ENCODE assay signal across 13 cellular contexts in the genomic region with DNA sequence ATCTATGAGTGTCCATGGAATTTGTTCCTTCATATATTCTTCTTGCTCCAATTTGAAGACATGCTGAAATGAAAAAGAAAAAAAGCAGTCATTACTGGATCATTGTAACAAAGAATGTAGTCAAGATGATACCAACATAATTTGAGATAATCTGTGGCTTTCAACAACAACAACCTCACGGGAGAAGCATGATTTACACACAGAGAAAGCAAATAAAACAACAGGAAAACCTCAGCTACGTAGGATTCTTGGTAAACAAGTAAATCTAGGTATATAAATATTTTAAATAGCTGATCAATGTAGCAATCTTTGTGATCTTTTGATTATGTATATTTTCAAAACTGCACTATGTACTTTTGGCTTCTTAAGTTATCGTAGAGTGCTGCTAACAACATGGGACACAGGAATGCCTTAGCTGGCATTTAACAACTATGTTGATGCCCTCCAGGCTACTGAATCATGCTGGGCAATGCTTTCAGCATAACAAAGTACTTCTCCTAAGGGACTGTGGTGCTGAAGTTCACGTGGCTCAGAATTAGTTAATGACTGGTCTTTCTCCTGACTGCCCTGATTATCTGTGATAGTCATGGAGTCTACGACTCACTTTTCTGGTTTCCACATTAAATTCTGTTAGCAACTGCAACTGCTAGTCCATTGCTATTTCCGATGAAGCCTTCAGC.
DNase-seq lines count a peak whose midpoint lies in the region; ATAC-seq and TF ChIP-seq lines count a peak whose summit lies in the region.
"Had no signal": no experiment of that assay in that cellular context is flagged by ENCODE, and none has a peak within 500 bp of the region (broad histone marks: within the 10 kb centered on the region; RNA-seq: fewer than 3 reads in every experiment).

No MANE protein-coding gene starts in this region.

- intact Hi-C loops in transverse colon (cut with DNase I; ENCODE audit: low total_unique reads): no loop called here

- no peak overlapping the region for H2BK120ac ChIP-seq in mesenchymal stem cell (ENCODE audit: low read depth, low read length)

- no peak for TF ChIP-seq EP300 in transverse colon (IDR thresholded peaks at IDR 0.05; ENCODE audit: low read depth)

- in situ Hi-C loops in transverse colon (cut with MboI; ENCODE audit: low pct_ligation_motif_present in 1 of 4, low pct_unique_long_range_greater_than_20kb in 1 of 4, low sequenced_read_pairs in 3 of 4): no loop called here

- DNase-seq in Daoy (ENCODE audit: low read depth): peak; percentile 57
- peak; percentile 74 for DNase-seq in LHCN-M2 (ENCODE audit: low read depth)
- peak; percentile 67 for DNase-seq in epidermal melanocyte (ENCODE audit: insufficient read length, low spot score)
- DNase-seq in mesenchymal stem cell: peak; percentile 35
- no peak for DNase-seq in left lobe of liver (ENCODE audit: low spot score)
- no peak for DNase-seq in transverse colon
- DNase-seq in GM19238 (ENCODE audit: insufficient read length, low spot score): no peak
- DNase-seq in ecto neural progenitor cell (ENCODE audit: low spot score): no peak
- DNase-seq: activated CD4-positive, alpha-beta T cell treated with anti-CD3 and anti-CD28 coated beads, Interleukin-2, amount 10 ng/mL, durations not matched to agents 7 days and 5 days; activated naive CD4-positive, alpha-beta T cell treated with anti-CD3 and anti-CD28 coated beads, Interleukin-2, amount 10 ng/mL, durations not matched to agents 7 days and 5 days; occipital lobe; SJCRH30; stimulated activated CD4-positive, alpha-beta T cell treated with anti-CD3 and anti-CD28 coated beads, Interleukin-4, amount 100 ng/mL, for 4 hours had no signal

- H3K9ac ChIP-seq in mesenchymal stem cell (ENCODE audit: low read length): no peak overlapping the region

- H3K14ac ChIP-seq in mesenchymal stem cell (ENCODE audit: low read length in 2 of 2): no peak overlapping the region

- peaks cover 0 to 61% of the 10 kb centered on the region in 2 experiments for H3K36me3 ChIP-seq in mesenchymal stem cell (ENCODE audit: control insufficient read depth in 1 of 2, insufficient read depth in 2 of 2, low read depth in 1 of 2, low read length in 2 of 2)
- peaks cover 0 to 6% (median 0%) of the 10 kb centered on the region in 4 donors for H3K36me3 ChIP-seq in transverse colon
- H3K36me3 ChIP-seq: SJCRH30 had no signal

- no peak overlapping the region for H3K4ac ChIP-seq in mesenchymal stem cell (ENCODE audit: low read depth in 1 of 2, low read length in 2 of 2)

- H3K18ac ChIP-seq in mesenchymal stem cell (ENCODE audit: low read depth in 1 of 2, low read length in 2 of 2): no peak overlapping the region

- no peak overlapping the region for H3K27ac ChIP-seq in mesenchymal stem cell (ENCODE audit: low read length, poor library complexity, severe bottlenecking)
- H3K27ac ChIP-seq in transverse colon: no peak overlapping the region
- H3K27ac ChIP-seq: SJCRH30 had no signal

- TF ChIP-seq POLR2A in transverse colon (IDR thresholded peaks at IDR 0.05): no peak

- no peak overlapping the region for H2BK5ac ChIP-seq in mesenchymal stem cell (ENCODE audit: low read depth, low read length, poor library complexity, severe bottlenecking)

- no peak overlapping the region for H2BK12ac ChIP-seq in mesenchymal stem cell (ENCODE audit: low read length in 2 of 2)

- no peak overlapping the region for H2AK5ac ChIP-seq in mesenchymal stem cell (ENCODE audit: low read length, severe bottlenecking)

- H4K8ac ChIP-seq in mesenchymal stem cell (ENCODE audit: low read length): no peak overlapping the region

- H3K9me3 ChIP-seq in mesenchymal stem cell (ENCODE audit: control insufficient read depth, low read length) (no peaks in the 10 kb centered on the region), transverse colon (no peaks in the 10 kb centered on the region)
- H3K9me3 ChIP-seq: SJCRH30 had no signal

- no peak overlapping the region for H2BK15ac ChIP-seq in mesenchymal stem cell (ENCODE audit: low read depth, poor library complexity, severe bottlenecking)

- no peak overlapping the region for H2AFZ ChIP-seq in mesenchymal stem cell (ENCODE audit: low read depth, low read length)

- no peak overlapping the region for H4K91ac ChIP-seq in mesenchymal stem cell (ENCODE audit: low read length)

- ATAC-seq in left lobe of liver: no peak

- H3K79me1 ChIP-seq in mesenchymal stem cell (replicated peaks; ENCODE audit: low read length, poor library complexity, severe bottlenecking): no peaks in the 10 kb centered on the region

- 52% methylated on average over 4 of the region's 6 CpGs for WGBS in mesenchymal stem cell
- 70 to 72% methylated on average over 6 of the region's 6 CpGs for WGBS in transverse colon (ENCODE audit: low coverage in 1 of 2), 2 donors

- no peak overlapping the region for H3K4me3 ChIP-seq in mesenchymal stem cell (ENCODE audit: insufficient read depth in 1 of 2, low read depth in 1 of 2, low read length in 2 of 2)
- no peak overlapping the region for H3K4me3 ChIP-seq in transverse colon
- H3K4me3 ChIP-seq: SJCRH30 had no signal

- H3K23ac ChIP-seq in mesenchymal stem cell (ENCODE audit: low read length in 2 of 2): no peak overlapping the region

- H3K4me1 ChIP-seq in mesenchymal stem cell (ENCODE audit: control insufficient read depth, insufficient read depth, low read depth, low read length): no peaks in the 10 kb centered on the region
- H3K4me1 ChIP-seq in transverse colon: no peaks in the 10 kb centered on the region
- H3K4me1 ChIP-seq: SJCRH30 had no signal

- TF ChIP-seq CTCF in transverse colon (IDR thresholded peaks at IDR 0.05): no peak

- no peak overlapping the region for H3K4me2 ChIP-seq in mesenchymal stem cell (ENCODE audit: low read length, poor library complexity, severe bottlenecking)

- H3K27me3 ChIP-seq in mesenchymal stem cell (ENCODE audit: control insufficient read depth in 1 of 2, insufficient read depth in 1 of 2, low read length in 2 of 2) (no peaks in the 10 kb centered on the region), transverse colon (no peaks in the 10 kb centered on the region)
- H3K27me3 ChIP-seq: SJCRH30 had no signal

Comparison
In these comparisons a context has a peak if more than half of its experiments do, and no peak if none do; other contexts are left out.
1. DNase-seq: peak in Daoy (single experiment), LHCN-M2 (single experiment), epidermal melanocyte (single experiment) and mesenchymal stem cell (single experiment); none in left lobe of liver (single experiment), transverse colon (single experiment), GM19238 (single experiment) and ecto neural progenitor cell (single experiment).